ENCODE assay signal across 1 cellular context in genomic region chr5:78755822-78756429, GRCh38.
TF ChIP-seq lines count a peak whose summit lies in the region.

No MANE protein-coding gene starts in this region.

TF ChIP-seq in GM23338, 12 proteins besides CTCF, POLR2A, EP300 and RAD21 (continued from another document):
- TF ChIP-seq ZNF462 (CRISPR knock-in tag; IDR thresholded peaks at IDR 0.05) = no peak
- no peak for TF ChIP-seq ETS1 (IDR thresholded peaks at IDR 0.05)
- no peak for TF ChIP-seq ZNF331 (CRISPR knock-in tag; IDR thresholded peaks at IDR 0.05; ENCODE audit: low read depth)
- no peak for TF ChIP-seq REST (IDR thresholded peaks at IDR 0.05; ENCODE audit: unreplicated experiment)
- no peak for TF ChIP-seq ZNF114 (CRISPR knock-in tag; IDR thresholded peaks at IDR 0.05)
- TF ChIP-seq STAT1 (IDR thresholded peaks at IDR 0.05; ENCODE audit: unreplicated experiment) = no peak
- no peak for TF ChIP-seq EZH2 (IDR thresholded peaks at IDR 0.05; ENCODE audit: low read depth, unreplicated experiment)
